Comparison of ENCODE assay signal across 14 cellular contexts in genomic region chr3:159672728-159673471, GRCh38.
DNase-seq lines count a peak whose midpoint lies in the region; ATAC-seq, FAIRE-seq and TF ChIP-seq lines count a peak whose summit lies in the region.
"Had no signal": no experiment of that assay in that cellular context is flagged by ENCODE, and none has a peak within 500 bp of the region (broad histone marks: within the 10 kb centered on the region; RNA-seq: fewer than 3 reads in every experiment).

No MANE protein-coding gene starts in this region.

- intact Hi-C loops in HCT116 (cut with micrococcal nuclease) = no loop called here

- CTCF ChIA-PET in HCT116 (lab: Charles Lee) = no interaction called here

- no peaks in the 10 kb centered on the region for H3K79me2 ChIP-seq in HCT116 (ENCODE audit: insufficient read depth, low read length)

- no peaks in the 10 kb centered on the region for H3K36me3 ChIP-seq in HCT116 (ENCODE audit: control insufficient read depth in 1 of 2, insufficient read depth in 2 of 2, low read length in 2 of 2)

- H4K20me1 ChIP-seq in HCT116 (ENCODE audit: insufficient read depth) = no peaks in the 10 kb centered on the region

- H3K27me3 ChIP-seq in HCT116 (ENCODE audit: insufficient read depth, low read length) = no peaks in the 10 kb centered on the region

- FAIRE-seq in RCC 7860 (lab: Jason Lieb, UNC) = peak; percentile 18
- FAIRE-seq: colon had no signal

- TF ChIP-seq RAD21 in HCT116 (IDR thresholded peaks at IDR 0.05; ENCODE audit: low read depth) = no peak

- POLR2A ChIA-PET in HCT116 (lab: Charles Lee) = no interaction called here

- no peak overlapping the region for H3K9ac ChIP-seq in HCT116 (ENCODE audit: low read length)

- no peak for TF ChIP-seq CTCF in GM12865 (IDR thresholded peaks at IDR 0.05; ENCODE audit: insufficient read depth, low read depth, low read length, missing control alignments)
- peak in 2 of 3 experiments; percentile 18 to 19; a peak in 1 of 6 replicates for TF ChIP-seq CTCF in HCT116 (IDR thresholded peaks at IDR 0.05 in 2 of 3, conservative IDR thresholded peaks at IDR 0.05 in 1 of 3; ENCODE audit: borderline replicate concordance in 1 of 3, insufficient read depth in 1 of 3, low read depth in 2 of 3, low read length in 2 of 3)
- TF ChIP-seq CTCF in GM20000 (IDR thresholded peaks at IDR 0.05; ENCODE audit: extremely low read depth, missing control alignments) = no peak

- H3K9me3 ChIP-seq in HCT116 (ENCODE audit: control insufficient read depth in 1 of 2, insufficient read depth in 1 of 2, low read depth in 1 of 2, low read length in 2 of 2) = no peaks in the 10 kb centered on the region

- ATAC-seq in HCT116 (peak; percentile 86), HG03439 (IDR thresholded peaks at IDR 0.05; ENCODE audit: unreplicated experiment) (no peak)
- ATAC-seq: left ventricle myocardium superior had no signal

- no peaks in the 10 kb centered on the region for H3K9me2 ChIP-seq in HCT116 (ENCODE audit: insufficient read depth)

- H3K27ac ChIP-seq in HCT116 (ENCODE audit: low read depth, low read length) = no peak overlapping the region
- H3K27ac ChIP-seq: C4-2B, HL-60 had no signal

- RAD21 ChIA-PET in HCT116 (lab: Charles Lee; ENCODE audit: low non-redundant PET in 1 of 2, low total read pairs in 2 of 2, uncharacterized antibody in 2 of 2, unreplicated experiment in 2 of 2) = no interaction called here

- H3K4me2 ChIP-seq in HCT116 (ENCODE audit: low read length) = no peak overlapping the region

- BruUV-seq in HCT116 (replicated peaks; lab: Mats Ljungman, UMichigan) = no TSS peak

- peaks cover 3 to 9% of the 10 kb centered on the region in 2 experiments; a peak in 3 of 4 replicates for H3K4me1 ChIP-seq in HCT116 (ENCODE audit: control insufficient read depth in 1 of 2, insufficient read depth in 2 of 2, low read length in 2 of 2)

- DNase-seq in GM12865 (ENCODE audit: low read depth) (peak; percentile 24), HCT116 (ENCODE audit: low read depth, low spot score) (no peak), RCC 7860 (ENCODE audit: low spot score) (no peak), iris pigment epithelial cell (ENCODE audit: low read depth) (peak; percentile 11), NCI-H2227 (lab: John Stamatoyannopoulos, UW; ENCODE audit: unreplicated experiment) (no peak), GM20000 (ENCODE audit: low spot score) (no peak)
- no peak for DNase-seq in stimulated activated CD4-positive, alpha-beta T cell treated with anti-CD3 and anti-CD28 coated beads, Interleukin-2, amount 100 ng/mL, for 48 hours
- DNase-seq: activated naive CD4-positive, alpha-beta T cell; foreskin melanocyte; left ventricle myocardium superior had no signal

- H3K4me3 ChIP-seq in GM12865 (ENCODE audit: low read depth, low read length) = no peak overlapping the region
- H3K4me3 ChIP-seq in HCT116 (replicated peaks in 1 of 2; ENCODE audit: low read depth in 1 of 2, low read length in 2 of 2) = no peak overlapping the region

- no peak for TF ChIP-seq POLR2A in HCT116 (IDR thresholded peaks at IDR 0.05; ENCODE audit: borderline replicate concordance, extremely low read depth, insufficient read depth, insufficient read length)

- no peak overlapping the region for H2AFZ ChIP-seq in HCT116 (ENCODE audit: low read depth, low read length, poor library complexity, severe bottlenecking)

TF ChIP-seq in HCT116, 20 proteins besides CTCF, POLR2A, EP300 and RAD21:
- no peak for TF ChIP-seq FOSL1 (IDR thresholded peaks at IDR 0.05; ENCODE audit: low read depth)
- no peak for TF ChIP-seq SRF (IDR thresholded peaks at IDR 0.05; ENCODE audit: low read depth)
- TF ChIP-seq CBX3 (IDR thresholded peaks at IDR 0.05; ENCODE audit: low read depth) = no peak
- TF ChIP-seq, protein P1, sequence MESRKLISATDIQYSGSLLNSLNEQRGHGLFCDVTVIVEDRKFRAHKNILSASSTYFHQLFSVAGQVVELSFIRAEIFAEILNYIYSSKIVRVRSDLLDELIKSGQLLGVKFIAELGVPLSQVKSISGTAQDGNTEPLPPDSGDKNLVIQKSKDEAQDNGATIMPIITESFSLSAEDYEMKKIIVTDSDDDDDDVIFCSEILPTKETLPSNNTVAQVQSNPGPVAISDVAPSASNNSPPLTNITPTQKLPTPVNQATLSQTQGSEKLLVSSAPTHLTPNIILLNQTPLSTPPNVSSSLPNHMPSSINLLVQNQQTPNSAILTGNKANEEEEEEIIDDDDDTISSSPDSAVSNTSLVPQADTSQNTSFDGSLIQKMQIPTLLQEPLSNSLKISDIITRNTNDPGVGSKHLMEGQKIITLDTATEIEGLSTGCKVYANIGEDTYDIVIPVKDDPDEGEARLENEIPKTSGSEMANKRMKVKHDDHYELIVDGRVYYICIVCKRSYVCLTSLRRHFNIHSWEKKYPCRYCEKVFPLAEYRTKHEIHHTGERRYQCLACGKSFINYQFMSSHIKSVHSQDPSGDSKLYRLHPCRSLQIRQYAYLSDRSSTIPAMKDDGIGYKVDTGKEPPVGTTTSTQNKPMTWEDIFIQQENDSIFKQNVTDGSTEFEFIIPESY (IDR thresholded peaks at IDR 0.05; ENCODE audit: extremely low read depth, insufficient replicate concordance, low read length) = no peak
- no peak for TF ChIP-seq EZH2phosphoT487 (IDR thresholded peaks at IDR 0.05; ENCODE audit: borderline replicate concordance)
- no peak for TF ChIP-seq ZNF274 (IDR thresholded peaks at IDR 0.05; ENCODE audit: low read depth, low read length)
- TF ChIP-seq, protein P2, sequence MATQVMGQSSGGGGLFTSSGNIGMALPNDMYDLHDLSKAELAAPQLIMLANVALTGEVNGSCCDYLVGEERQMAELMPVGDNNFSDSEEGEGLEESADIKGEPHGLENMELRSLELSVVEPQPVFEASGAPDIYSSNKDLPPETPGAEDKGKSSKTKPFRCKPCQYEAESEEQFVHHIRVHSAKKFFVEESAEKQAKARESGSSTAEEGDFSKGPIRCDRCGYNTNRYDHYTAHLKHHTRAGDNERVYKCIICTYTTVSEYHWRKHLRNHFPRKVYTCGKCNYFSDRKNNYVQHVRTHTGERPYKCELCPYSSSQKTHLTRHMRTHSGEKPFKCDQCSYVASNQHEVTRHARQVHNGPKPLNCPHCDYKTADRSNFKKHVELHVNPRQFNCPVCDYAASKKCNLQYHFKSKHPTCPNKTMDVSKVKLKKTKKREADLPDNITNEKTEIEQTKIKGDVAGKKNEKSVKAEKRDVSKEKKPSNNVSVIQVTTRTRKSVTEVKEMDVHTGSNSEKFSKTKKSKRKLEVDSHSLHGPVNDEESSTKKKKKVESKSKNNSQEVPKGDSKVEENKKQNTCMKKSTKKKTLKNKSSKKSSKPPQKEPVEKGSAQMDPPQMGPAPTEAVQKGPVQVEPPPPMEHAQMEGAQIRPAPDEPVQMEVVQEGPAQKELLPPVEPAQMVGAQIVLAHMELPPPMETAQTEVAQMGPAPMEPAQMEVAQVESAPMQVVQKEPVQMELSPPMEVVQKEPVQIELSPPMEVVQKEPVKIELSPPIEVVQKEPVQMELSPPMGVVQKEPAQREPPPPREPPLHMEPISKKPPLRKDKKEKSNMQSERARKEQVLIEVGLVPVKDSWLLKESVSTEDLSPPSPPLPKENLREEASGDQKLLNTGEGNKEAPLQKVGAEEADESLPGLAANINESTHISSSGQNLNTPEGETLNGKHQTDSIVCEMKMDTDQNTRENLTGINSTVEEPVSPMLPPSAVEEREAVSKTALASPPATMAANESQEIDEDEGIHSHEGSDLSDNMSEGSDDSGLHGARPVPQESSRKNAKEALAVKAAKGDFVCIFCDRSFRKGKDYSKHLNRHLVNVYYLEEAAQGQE (IDR thresholded peaks at IDR 0.05; ENCODE audit: low read depth) = no peak
- TF ChIP-seq MAX (IDR thresholded peaks at IDR 0.05) = no peak
- TF ChIP-seq YY1 (IDR thresholded peaks at IDR 0.05; ENCODE audit: extremely low read depth, insufficient replicate concordance, low read depth, low read length) = no peak
- no peak for TF ChIP-seq SIN3A (IDR thresholded peaks at IDR 0.05; ENCODE audit: low read depth)
- no peak for TF ChIP-seq SP1 (IDR thresholded peaks at IDR 0.05; ENCODE audit: low read depth)
- TF ChIP-seq JUND (IDR thresholded peaks at IDR 0.05) = no peak
- no peak for TF ChIP-seq EGR1 (IDR thresholded peaks at IDR 0.05; ENCODE audit: low read depth)
- TF ChIP-seq ZFX (IDR thresholded peaks at IDR 0.05) = no peak
- no peak for TF ChIP-seq POLR2AphosphoS5 (IDR thresholded peaks at IDR 0.05; ENCODE audit: low read depth, low read length)
- TF ChIP-seq, protein P3, sequence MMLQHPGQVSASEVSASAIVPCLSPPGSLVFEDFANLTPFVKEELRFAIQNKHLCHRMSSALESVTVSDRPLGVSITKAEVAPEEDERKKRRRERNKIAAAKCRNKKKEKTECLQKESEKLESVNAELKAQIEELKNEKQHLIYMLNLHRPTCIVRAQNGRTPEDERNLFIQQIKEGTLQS (IDR thresholded peaks at IDR 0.05) = no peak
- TF ChIP-seq ELF1 (IDR thresholded peaks at IDR 0.05; ENCODE audit: borderline replicate concordance, low read depth) = no peak

Comparison
In these comparisons a context has a peak if more than half of its experiments do, and no peak if none do; other contexts are left out.
1. DNase-seq: peak in GM12865 (single experiment) and iris pigment epithelial cell (single experiment); none in HCT116 (single experiment), RCC 7860 (single experiment), NCI-H2227 (single experiment), stimulated activated CD4-positive, alpha-beta T cell treated with anti-CD3 and anti-CD28 coated beads, Interleukin-2, amount 100 ng/mL, for 48 hours (0 of 2) and GM20000 (single experiment).
2. CTCF ChIP-seq: peak in HCT116 (2 of 3); none in GM12865 (single experiment) and GM20000 (single experiment).